In genomic region chr2:109131777-109132176, GRCh38 we compare ENCODE assay signal across 20 cellular contexts. TPM values are rescaled to one million over a fixed set of nuclear protein-coding genes. Genes with fewer than 3 reads are reported as not detected.
DNase-seq lines count a peak whose midpoint lies in the region; FAIRE-seq and TF ChIP-seq lines count a peak whose summit lies in the region.
"Had no signal": no experiment of that assay in that cellular context is flagged by ENCODE, and none has a peak within 500 bp of the region (broad histone marks: within the 10 kb centered on the region; RNA-seq: fewer than 3 reads in every experiment).

No MANE protein-coding gene starts in this region.

- H3K4me1 ChIP-seq in Loucy (ENCODE audit: insufficient read depth, low read length, poor library complexity, severe bottlenecking) (peaks cover 64% of the 10 kb centered on the region), endothelial cell of umbilical vein (ENCODE audit: control insufficient read depth, extremely low read depth, insufficient read depth, low read length) (peaks cover 18% of the 10 kb centered on the region), spleen (peaks cover 13 to 73% (median 43%) of the 10 kb centered on the region in 6 donors)
- peaks cover 11% of the 10 kb centered on the region for H3K4me1 ChIP-seq in effector memory CD4-positive, alpha-beta T cell (ENCODE audit: control insufficient read depth, insufficient read depth, low read length, poor library complexity, severe bottlenecking)

- H3K9me2 ChIP-seq in Loucy (replicated peaks; ENCODE audit: low read depth, low read length) = no peaks in the 10 kb centered on the region

- H3K27ac ChIP-seq in endothelial cell of umbilical vein (ENCODE audit: insufficient read depth, low read depth, low read length) (no peak overlapping the region), spleen (no peak overlapping the region)
- H3K27ac ChIP-seq in effector memory CD4-positive, alpha-beta T cell (ENCODE audit: insufficient read depth, low read length, poor library complexity, severe bottlenecking) = no peak overlapping the region
- H3K27ac ChIP-seq: SK-N-MC, tibial nerve had no signal

- H3K79me2 ChIP-seq in Loucy (ENCODE audit: insufficient read depth, low read length) (peaks cover 73% of the 10 kb centered on the region), endothelial cell of umbilical vein (ENCODE audit: control insufficient read depth, insufficient read depth, low read length) (peaks cover 72% of the 10 kb centered on the region)

- no peaks in the 10 kb centered on the region for H3K27me3 Mint-ChIP-seq in osteocyte (ENCODE audit: unreplicated experiment)

- H3K4me2 ChIP-seq in Loucy (ENCODE audit: low read depth, low read length, poor library complexity, severe bottlenecking) (peak overlapping the region; percentile 74), endothelial cell of umbilical vein (ENCODE audit: insufficient read depth, low read length) (no peak overlapping the region)

- peaks cover 12% of the 10 kb centered on the region for H4K20me1 ChIP-seq in Loucy (ENCODE audit: insufficient read depth, low read length, poor library complexity, severe bottlenecking)
- no peaks in the 10 kb centered on the region for H4K20me1 ChIP-seq in endothelial cell of umbilical vein (replicated peaks; ENCODE audit: control insufficient read depth, extremely low read depth, insufficient read depth, low read length)

- H3K36me3 Mint-ChIP-seq in osteocyte (ENCODE audit: unreplicated experiment) = peaks cover 5% of the 10 kb centered on the region
- H3K36me3 Mint-ChIP-seq: immature natural killer cell had no signal

- TF ChIP-seq POLR2A in endothelial cell of umbilical vein (IDR thresholded peaks at IDR 0.05; ENCODE audit: low read depth, low read length) = no peak
- no peak for TF ChIP-seq POLR2A in spleen (IDR thresholded peaks at IDR 0.05)

- H2AFZ ChIP-seq in Loucy (ENCODE audit: low read length) (no peak overlapping the region), endothelial cell of umbilical vein (ENCODE audit: low read depth, low read length) (no peak overlapping the region)

- H3K4me1 Mint-ChIP-seq in osteocyte (ENCODE audit: unreplicated experiment) = peaks cover 71% of the 10 kb centered on the region

- POLR2A ChIA-PET in endothelial cell of umbilical vein (lab: Charles Lee) = no interaction called here

- H3K4me3 Mint-ChIP-seq in osteocyte (ENCODE audit: unreplicated experiment) = peak overlapping the region; percentile 99
- H3K4me3 Mint-ChIP-seq: activated CD8-positive, alpha-beta T cell treated with anti-CD3 and anti-CD28 coated beads for 36 hours; activated naive CD8-positive, alpha-beta T cell treated with anti-CD3 and anti-CD28 coated beads for 36 hours; immature natural killer cell had no signal

- TF ChIP-seq CTCF in D721Med (IDR thresholded peaks at IDR 0.05; ENCODE audit: insufficient read depth, missing control alignments) (no peak), Loucy (conservative IDR thresholded peaks at IDR 0.05; ENCODE audit: low read length) (no peak), endothelial cell of umbilical vein (IDR thresholded peaks at IDR 0.05; ENCODE audit: extremely low read depth in 1 of 2, insufficient read depth in 1 of 2, low read depth in 1 of 2, low read length in 2 of 2) (no peak), osteocyte (IDR thresholded peaks at IDR 0.05) (no peak), spleen (IDR thresholded peaks at IDR 0.05 in 8 of 11, conservative IDR thresholded peaks at IDR 0.05 in 3 of 11) (no peak)

- peak; percentile 16 for FAIRE-seq in D721Med (lab: Jason Lieb, UNC)
- FAIRE-seq in endothelial cell of umbilical vein (lab: Jason Lieb, UNC) = peak; percentile 18
- FAIRE-seq: bronchial epithelial cell, GM12878 had no signal

- intact Hi-C loops in endothelial cell of umbilical vein (cut with micrococcal nuclease) = no loop called here
- intact Hi-C loops in spleen (cut with DNase I; ENCODE audit: low total_unique reads) = no loop called here

- DNase-seq in D721Med (ENCODE audit: insufficient read length, low spot score) (no peak), endothelial cell of umbilical vein (ENCODE audit: low read depth, low spot score) (no peak), osteocyte (ENCODE audit: extremely low spot score, unreplicated experiment) (no peak), NK-92 (lab: John Stamatoyannopoulos, UW; ENCODE audit: unreplicated experiment) (no peak), spleen (no peak)
- no peak for DNase-seq in effector memory CD4-positive, alpha-beta T cell
- DNase-seq: activated CD8-positive, alpha-beta T cell treated with anti-CD3 and anti-CD28 coated beads for 36 hours; activated naive CD8-positive, alpha-beta T cell treated with anti-CD3 and anti-CD28 coated beads for 36 hours; GF-D8; heart right ventricle; immature natural killer cell; NCI-H146; NCI-H2171 treated with DMSO at 0.1 percent for 48 hours; stimulated activated naive CD4-positive, alpha-beta T cell treated with Interleukin-2 at 50 U/mL for 16 hours; T-helper 9 cell had no signal

- peaks cover 6% of the 10 kb centered on the region; the same call in 1 of the 2 replicates for H3F3A ChIP-seq in Loucy (ENCODE audit: low read depth)

- H3K36me3 ChIP-seq in Loucy (ENCODE audit: insufficient read depth, low read length) (no peaks in the 10 kb centered on the region), endothelial cell of umbilical vein (ENCODE audit: control insufficient read depth in 2 of 2, extremely low read depth in 1 of 2, insufficient read depth in 2 of 2, low read length in 2 of 2) (no peaks in the 10 kb centered on the region), spleen (no peaks in the 10 kb centered on the region)
- no peaks in the 10 kb centered on the region for H3K36me3 ChIP-seq in effector memory CD4-positive, alpha-beta T cell (ENCODE audit: control insufficient read depth, insufficient read depth, low read length)
- H3K36me3 ChIP-seq: heart right ventricle, tibial nerve had no signal

- dilution Hi-C loops in endothelial cell of umbilical vein (cut with MboI; ENCODE audit: extremely low pct_ligation_motif_present, low sequenced_read_pairs) = no loop called here

- H3K9me3 Mint-ChIP-seq in osteocyte (ENCODE audit: unreplicated experiment) = no peaks in the 10 kb centered on the region
- H3K9me3 Mint-ChIP-seq: activated CD8-positive, alpha-beta T cell treated with anti-CD3 and anti-CD28 coated beads for 36 hours; activated naive CD8-positive, alpha-beta T cell treated with anti-CD3 and anti-CD28 coated beads for 36 hours had no signal

- H3K9me3 ChIP-seq in Loucy (ENCODE audit: insufficient read depth, low read depth, low read length) (no peaks in the 10 kb centered on the region), endothelial cell of umbilical vein (replicated peaks; ENCODE audit: control insufficient read depth, insufficient read depth, low read length) (no peaks in the 10 kb centered on the region), spleen (no peaks in the 10 kb centered on the region)
- no peaks in the 10 kb centered on the region for H3K9me3 ChIP-seq in effector memory CD4-positive, alpha-beta T cell (ENCODE audit: control insufficient read depth, low read length)
- H3K9me3 ChIP-seq: heart right ventricle, tibial nerve had no signal

- H3K27me3 ChIP-seq in Loucy (ENCODE audit: insufficient read depth, low read length, poor library complexity, severe bottlenecking) = no peaks in the 10 kb centered on the region
- H3K27me3 ChIP-seq in endothelial cell of umbilical vein (ENCODE audit: control insufficient read depth in 2 of 2, insufficient read depth in 2 of 2, low read length in 2 of 2) = no peaks in the 10 kb centered on the region
- H3K27me3 ChIP-seq in effector memory CD4-positive, alpha-beta T cell (replicated peaks; ENCODE audit: control insufficient read depth, insufficient read depth, low read length, poor library complexity, severe bottlenecking) = peaks cover 18% of the 10 kb centered on the region
- peaks cover 0 to 57% (median 25%) of the 10 kb centered on the region in 7 donors for H3K27me3 ChIP-seq in spleen (replicated peaks in 1 of 7)

- 88 to 97% (median 92%) methylated on average over 4 of the region's 4 CpGs for WGBS in spleen, 5 donors

- peak overlapping the region; percentile 48 for H3K27ac Mint-ChIP-seq in osteocyte (ENCODE audit: unreplicated experiment)
- H3K27ac Mint-ChIP-seq: activated CD8-positive, alpha-beta T cell treated with anti-CD3 and anti-CD28 coated beads for 36 hours; activated naive CD8-positive, alpha-beta T cell treated with anti-CD3 and anti-CD28 coated beads for 36 hours; immature natural killer cell had no signal

- BruUV-seq in endothelial cell of umbilical vein (replicated peaks; lab: Mats Ljungman, UMichigan) = TSS peak; percentile 10

- H3K9ac ChIP-seq in Loucy (ENCODE audit: low read depth, low read length, poor library complexity, severe bottlenecking) (no peak overlapping the region), endothelial cell of umbilical vein (replicated peaks; ENCODE audit: extremely low read depth, insufficient read depth, low read length) (no peak overlapping the region)

- H3K9me1 ChIP-seq in endothelial cell of umbilical vein (replicated peaks; ENCODE audit: control insufficient read depth, extremely low read depth, insufficient read depth, low read length) = no peaks in the 10 kb centered on the region

- peak overlapping the region; percentile 68 for H3K4me3 ChIP-seq in Loucy (ENCODE audit: low read length, poor library complexity, severe bottlenecking)
- no peak overlapping the region for H3K4me3 ChIP-seq in endothelial cell of umbilical vein (replicated peaks in 1 of 3; ENCODE audit: insufficient read depth in 1 of 3, low read depth in 1 of 3, low read length in 3 of 3)
- no peak overlapping the region for H3K4me3 ChIP-seq in effector memory CD4-positive, alpha-beta T cell (ENCODE audit: insufficient read depth, low read depth, low read length, poor library complexity, severe bottlenecking)
- H3K4me3 ChIP-seq in spleen = no peak overlapping the region
- H3K4me3 ChIP-seq: GM12878, SK-N-MC, tibial nerve had no signal

- CTCF ChIA-PET in endothelial cell of umbilical vein (lab: Charles Lee) = interaction anchor here (1.2 to 8.7 kb wide), 5 partner anchors 14 to 377 kb away, joined by 3 to 163 read pairs (median 15); no protein-coding TSS in a partner anchor

TF ChIP-seq in endothelial cell of umbilical vein, 7 proteins besides CTCF, POLR2A, EP300 and RAD21 (continues in another document):
- TF ChIP-seq MYC (IDR thresholded peaks at IDR 0.05; ENCODE audit: low read depth, low read length) (no peak), JUN (IDR thresholded peaks at IDR 0.05; ENCODE audit: borderline replicate concordance, insufficient read depth, insufficient read length, low read depth) (no peak)

RNA-seq across cellular contexts. Expression of gene SH3RF3, which starts 2.8 kb away (rescaled TPM):
- 9.4 and 14.7 TPM in 2 replicates for total RNA-seq in endothelial cell of umbilical vein
- polyA plus RNA-seq in endothelial cell of umbilical vein = 3.8 and 3.9 TPM in 2 replicates
- polyA plus RNA-seq in endothelial cell of umbilical vein (2011; cell fraction: cytosol; rRNA removed) = 3.7 and 3.9 TPM in 2 replicates
- 7.4 and 8.1 TPM in 2 replicates for polyA plus RNA-seq in endothelial cell of umbilical vein (2011; cell fraction: nucleus; rRNA removed)
- polyA plus RNA-seq in endothelial cell of umbilical vein (2012) = 12.5 and 15.9 TPM in 2 replicates
- polyA minus RNA-seq in endothelial cell of umbilical vein = 5.3 and 7.4 TPM in 2 replicates
- 1.6 TPM for polyA minus RNA-seq in endothelial cell of umbilical vein (2011; cell fraction: cytosol; rRNA and poly(A)+ RNA removed)
- polyA minus RNA-seq in endothelial cell of umbilical vein (2011; cell fraction: nucleus; rRNA and poly(A)+ RNA removed) = 8.6 and 16.6 TPM in 2 replicates
- total RNA-seq in osteocyte = 79.4 and 84.4 TPM in 2 replicates
- total RNA-seq in spleen = 1 to 10 TPM; 3.1 to 7.6 (median 5.3) TPM
- polyA plus RNA-seq in spleen = 1 to 10 TPM; 1.3 to 2.5 (median 1.5) TPM
- polyA plus RNA-seq: immature natural killer cell had no signal
